1 cellular context compared by ENCODE assay signal in the genomic region with DNA sequence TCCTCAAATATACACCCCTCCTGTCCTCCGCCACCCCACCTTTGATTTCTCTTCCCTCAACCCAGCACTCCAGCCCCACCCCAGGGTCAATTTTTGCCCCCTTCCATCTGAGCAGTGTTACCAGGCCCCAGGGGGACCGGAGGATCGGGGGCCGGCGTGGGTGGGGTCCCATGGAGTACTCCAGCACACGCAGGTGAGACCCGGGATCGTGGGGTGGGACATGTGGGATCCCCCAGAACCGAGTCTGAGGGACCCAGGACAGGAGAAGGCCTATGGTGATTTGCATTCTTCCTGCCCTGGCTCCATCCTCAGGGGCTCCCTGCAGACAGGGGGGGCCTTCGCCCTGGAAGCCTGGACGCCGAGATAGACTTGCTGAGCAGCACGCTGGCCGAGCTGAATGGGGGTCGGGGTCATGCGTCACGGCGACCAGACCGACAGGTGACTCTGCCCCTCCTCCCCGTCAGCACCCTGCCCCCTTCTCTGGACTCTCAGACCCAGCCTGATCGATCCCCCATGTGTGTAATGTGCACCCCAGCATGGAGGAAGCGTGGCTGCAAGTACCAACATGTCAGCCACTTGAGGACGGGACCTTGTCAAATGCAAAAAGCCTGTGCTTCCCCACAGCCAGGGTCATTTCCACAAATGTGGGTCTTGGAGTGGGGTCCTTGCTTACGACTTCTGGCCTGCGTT.
TF ChIP-seq lines count a peak whose summit lies in the region.

No MANE protein-coding gene starts in this region.

TF ChIP-seq in K562, 482 proteins besides CTCF, POLR2A, EP300 and RAD21 (continued from another document and continues in another):
- TF ChIP-seq FOSL1 (tag; conservative IDR thresholded peaks at IDR 0.05): no peak
- no peak for TF ChIP-seq RFX5 (IDR thresholded peaks at IDR 0.05; ENCODE audit: low read depth, low read length)
- TF ChIP-seq E2F4 (CRISPR knock-in tag; IDR thresholded peaks at IDR 0.05; ENCODE audit: low read depth): no peak
- TF ChIP-seq XRCC3 (IDR thresholded peaks at IDR 0.05): no peak
- TF ChIP-seq THRB (CRISPR knock-in tag; conservative IDR thresholded peaks at IDR 0.05): no peak
- TF ChIP-seq ARID2 (IDR thresholded peaks at IDR 0.05): no peak
- TF ChIP-seq, protein P1, sequence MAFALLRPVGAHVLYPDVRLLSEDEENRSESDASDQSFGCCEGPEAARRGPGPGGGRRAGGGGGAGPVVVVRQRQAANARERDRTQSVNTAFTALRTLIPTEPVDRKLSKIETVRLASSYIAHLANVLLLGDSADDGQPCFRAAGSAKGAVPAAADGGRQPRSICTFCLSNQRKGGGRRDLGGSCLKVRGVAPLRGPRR (CRISPR knock-in tag; IDR thresholded peaks at IDR 0.05): no peak
- TF ChIP-seq POLR2H (tag; IDR thresholded peaks at IDR 0.05; ENCODE audit: low read depth): no peak
- 0 out of 2 replicates have a peak, but pooled peaks have one; percentile 29 for TF ChIP-seq NFRKB (IDR thresholded peaks at IDR 0.05; ENCODE audit: low read depth)
- no peak for TF ChIP-seq ELF4 (CRISPR knock-in tag; IDR thresholded peaks at IDR 0.05)
- TF ChIP-seq, protein P2, sequence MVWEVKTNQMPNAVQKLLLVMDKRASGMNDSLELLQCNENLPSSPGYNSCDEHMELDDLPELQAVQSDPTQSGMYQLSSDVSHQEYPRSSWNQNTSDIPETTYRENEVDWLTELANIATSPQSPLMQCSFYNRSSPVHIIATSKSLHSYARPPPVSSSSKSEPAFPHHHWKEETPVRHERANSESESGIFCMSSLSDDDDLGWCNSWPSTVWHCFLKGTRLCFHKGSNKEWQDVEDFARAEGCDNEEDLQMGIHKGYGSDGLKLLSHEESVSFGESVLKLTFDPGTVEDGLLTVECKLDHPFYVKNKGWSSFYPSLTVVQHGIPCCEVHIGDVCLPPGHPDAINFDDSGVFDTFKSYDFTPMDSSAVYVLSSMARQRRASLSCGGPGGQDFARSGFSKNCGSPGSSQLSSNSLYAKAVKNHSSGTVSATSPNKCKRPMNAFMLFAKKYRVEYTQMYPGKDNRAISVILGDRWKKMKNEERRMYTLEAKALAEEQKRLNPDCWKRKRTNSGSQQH (CRISPR knock-in tag; IDR thresholded peaks at IDR 0.05): 0 out of 2 replicates have a peak, but pooled peaks have one; percentile 37
- TF ChIP-seq ZNF644 (tag; IDR thresholded peaks at IDR 0.05; ENCODE audit: low read depth): no peak
- no peak for TF ChIP-seq CGGBP1 (CRISPR knock-in tag; IDR thresholded peaks at IDR 0.05)
- TF ChIP-seq SLC30A9 (CRISPR knock-in tag; IDR thresholded peaks at IDR 0.05): no peak
- TF ChIP-seq DMBX1 (CRISPR knock-in tag; IDR thresholded peaks at IDR 0.05; ENCODE audit: borderline replicate concordance): peak; percentile 28; the same call in 1 of the 2 replicates
- TF ChIP-seq, protein P3, sequence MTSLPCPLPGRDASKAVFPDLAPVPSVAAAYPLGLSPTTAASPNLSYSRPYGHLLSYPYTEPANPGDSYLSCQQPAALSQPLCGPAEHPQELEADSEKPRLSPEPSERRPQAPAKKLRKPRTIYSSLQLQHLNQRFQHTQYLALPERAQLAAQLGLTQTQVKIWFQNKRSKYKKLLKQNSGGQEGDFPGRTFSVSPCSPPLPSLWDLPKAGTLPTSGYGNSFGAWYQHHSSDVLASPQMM (CRISPR knock-in tag; IDR thresholded peaks at IDR 0.05): no peak
- TF ChIP-seq SMARCA5 (IDR thresholded peaks at IDR 0.05): no peak
- TF ChIP-seq ARID3A (IDR thresholded peaks at IDR 0.05; ENCODE audit: borderline replicate concordance, low read depth, low read length): no peak
- TF ChIP-seq ZFPM2 (CRISPR knock-in tag; IDR thresholded peaks at IDR 0.05): no peak
- no peak for TF ChIP-seq COPS2 (conservative IDR thresholded peaks at IDR 0.05)
- TF ChIP-seq MAZ (CRISPR knock-in tag; conservative IDR thresholded peaks at IDR 0.05 in 1 of 2, IDR thresholded peaks at IDR 0.05 in 1 of 2): peak in 1 of 2 experiments; percentile 52; a peak in 3 of 4 replicates
- TF ChIP-seq RFX7 (CRISPR knock-in tag; IDR thresholded peaks at IDR 0.05): no peak
- peak; percentile 77; the same call in 1 of the 2 replicates for TF ChIP-seq KLF6 (CRISPR knock-in tag; IDR thresholded peaks at IDR 0.05; ENCODE audit: borderline replicate concordance)
- no peak for TF ChIP-seq CC2D1A (IDR thresholded peaks at IDR 0.05)
- no peak for TF ChIP-seq TCF3 (CRISPR knock-in tag; IDR thresholded peaks at IDR 0.05)
- TF ChIP-seq FOXA1 (IDR thresholded peaks at IDR 0.05; ENCODE audit: borderline replicate concordance): no peak
- no peak for TF ChIP-seq ETV5 (CRISPR knock-in tag; IDR thresholded peaks at IDR 0.05; ENCODE audit: low read depth)
- TF ChIP-seq, protein P4, sequence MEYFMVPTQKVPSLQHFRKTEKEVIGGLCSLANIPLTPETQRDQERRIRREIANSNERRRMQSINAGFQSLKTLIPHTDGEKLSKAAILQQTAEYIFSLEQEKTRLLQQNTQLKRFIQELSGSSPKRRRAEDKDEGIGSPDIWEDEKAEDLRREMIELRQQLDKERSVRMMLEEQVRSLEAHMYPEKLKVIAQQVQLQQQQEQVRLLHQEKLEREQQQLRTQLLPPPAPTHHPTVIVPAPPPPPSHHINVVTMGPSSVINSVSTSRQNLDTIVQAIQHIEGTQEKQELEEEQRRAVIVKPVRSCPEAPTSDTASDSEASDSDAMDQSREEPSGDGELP (CRISPR knock-in tag; IDR thresholded peaks at IDR 0.05; ENCODE audit: borderline replicate concordance): 0 out of 2 replicates have a peak, but pooled peaks have one; percentile 20
- TF ChIP-seq HDAC2 (IDR thresholded peaks at IDR 0.05): no peak
- no peak for TF ChIP-seq ZNF830 (CRISPR knock-in tag; IDR thresholded peaks at IDR 0.05)
- peak; percentile 43; the same call in 1 of the 2 replicates for TF ChIP-seq E2F3 (CRISPR knock-in tag; IDR thresholded peaks at IDR 0.05)
- TF ChIP-seq HNRNPL (IDR thresholded peaks at IDR 0.05; ENCODE audit: low read depth, low read length): no peak
- no peak for TF ChIP-seq SMC3 (conservative IDR thresholded peaks at IDR 0.05; ENCODE audit: insufficient read depth, low read depth, low read length)
- TF ChIP-seq ATF6 (CRISPR knock-in tag; IDR thresholded peaks at IDR 0.05): 0 out of 2 replicates have a peak, but pooled peaks have one; percentile 12
- TF ChIP-seq ZNF57 (CRISPR knock-in tag; IDR thresholded peaks at IDR 0.05): no peak
- TF ChIP-seq GABPB1 (CRISPR knock-in tag; IDR thresholded peaks at IDR 0.05): peak; percentile 63; the same call in 1 of the 2 replicates
- TF ChIP-seq POLR2AphosphoS2 (IDR thresholded peaks at IDR 0.05; ENCODE audit: low read length): no peak
- TF ChIP-seq FOXJ2 (tag; IDR thresholded peaks at IDR 0.05): no peak
- TF ChIP-seq, protein P5, sequence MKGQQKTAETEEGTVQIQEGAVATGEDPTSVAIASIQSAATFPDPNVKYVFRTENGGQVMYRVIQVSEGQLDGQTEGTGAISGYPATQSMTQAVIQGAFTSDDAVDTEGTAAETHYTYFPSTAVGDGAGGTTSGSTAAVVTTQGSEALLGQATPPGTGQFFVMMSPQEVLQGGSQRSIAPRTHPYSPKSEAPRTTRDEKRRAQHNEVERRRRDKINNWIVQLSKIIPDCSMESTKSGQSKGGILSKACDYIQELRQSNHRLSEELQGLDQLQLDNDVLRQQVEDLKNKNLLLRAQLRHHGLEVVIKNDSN (CRISPR knock-in tag; IDR thresholded peaks at IDR 0.05): no peak
- TF ChIP-seq ERF (CRISPR knock-in tag; IDR thresholded peaks at IDR 0.05): peak; percentile 60; the same call in 1 of the 2 replicates
- TF ChIP-seq YY1 (IDR thresholded peaks at IDR 0.05; ENCODE audit: borderline replicate concordance in 1 of 3, control insufficient read depth in 1 of 3, extremely low read depth in 1 of 3, insufficient read depth in 3 of 3, insufficient read length in 1 of 3, insufficient replicate concordance in 2 of 3, low read depth in 1 of 3, low read length in 2 of 3): peak in 1 of 3 experiments; percentile 48
- TF ChIP-seq FOXP4 (CRISPR knock-in tag; IDR thresholded peaks at IDR 0.05; ENCODE audit: borderline replicate concordance): no peak
- TF ChIP-seq CHCHD3 (CRISPR knock-in tag; IDR thresholded peaks at IDR 0.05): no peak
- TF ChIP-seq, protein P6, sequence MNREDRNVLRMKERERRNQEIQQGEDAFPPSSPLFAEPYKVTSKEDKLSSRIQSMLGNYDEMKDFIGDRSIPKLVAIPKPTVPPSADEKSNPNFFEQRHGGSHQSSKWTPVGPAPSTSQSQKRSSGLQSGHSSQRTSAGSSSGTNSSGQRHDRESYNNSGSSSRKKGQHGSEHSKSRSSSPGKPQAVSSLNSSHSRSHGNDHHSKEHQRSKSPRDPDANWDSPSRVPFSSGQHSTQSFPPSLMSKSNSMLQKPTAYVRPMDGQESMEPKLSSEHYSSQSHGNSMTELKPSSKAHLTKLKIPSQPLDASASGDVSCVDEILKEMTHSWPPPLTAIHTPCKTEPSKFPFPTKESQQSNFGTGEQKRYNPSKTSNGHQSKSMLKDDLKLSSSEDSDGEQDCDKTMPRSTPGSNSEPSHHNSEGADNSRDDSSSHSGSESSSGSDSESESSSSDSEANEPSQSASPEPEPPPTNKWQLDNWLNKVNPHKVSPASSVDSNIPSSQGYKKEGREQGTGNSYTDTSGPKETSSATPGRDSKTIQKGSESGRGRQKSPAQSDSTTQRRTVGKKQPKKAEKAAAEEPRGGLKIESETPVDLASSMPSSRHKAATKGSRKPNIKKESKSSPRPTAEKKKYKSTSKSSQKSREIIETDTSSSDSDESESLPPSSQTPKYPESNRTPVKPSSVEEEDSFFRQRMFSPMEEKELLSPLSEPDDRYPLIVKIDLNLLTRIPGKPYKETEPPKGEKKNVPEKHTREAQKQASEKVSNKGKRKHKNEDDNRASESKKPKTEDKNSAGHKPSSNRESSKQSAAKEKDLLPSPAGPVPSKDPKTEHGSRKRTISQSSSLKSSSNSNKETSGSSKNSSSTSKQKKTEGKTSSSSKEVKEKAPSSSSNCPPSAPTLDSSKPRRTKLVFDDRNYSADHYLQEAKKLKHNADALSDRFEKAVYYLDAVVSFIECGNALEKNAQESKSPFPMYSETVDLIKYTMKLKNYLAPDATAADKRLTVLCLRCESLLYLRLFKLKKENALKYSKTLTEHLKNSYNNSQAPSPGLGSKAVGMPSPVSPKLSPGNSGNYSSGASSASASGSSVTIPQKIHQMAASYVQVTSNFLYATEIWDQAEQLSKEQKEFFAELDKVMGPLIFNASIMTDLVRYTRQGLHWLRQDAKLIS (CRISPR knock-in tag; IDR thresholded peaks at IDR 0.05): 0 out of 2 replicates have a peak, but pooled peaks have one; percentile 62
